Comparison of ENCODE assay signal across 16 cellular contexts in genomic region chr6:68158256-68158655, GRCh38.
DNase-seq lines count a peak whose midpoint lies in the region; ATAC-seq and TF ChIP-seq lines count a peak whose summit lies in the region.
"Had no signal": no experiment of that assay in that cellular context is flagged by ENCODE, and none has a peak within 500 bp of the region (broad histone marks: within the 10 kb centered on the region; RNA-seq: fewer than 3 reads in every experiment).

No MANE protein-coding gene starts in this region.

- H3K4me1 ChIP-seq in A673 (ENCODE audit: insufficient read depth, low read length, poor library complexity, severe bottlenecking): no peaks in the 10 kb centered on the region
- H3K4me1 ChIP-seq: body of pancreas, tibial artery had no signal

- BruUV-seq in A673 (replicated peaks; lab: Mats Ljungman, UMichigan): no TSS peak

- TF ChIP-seq CTCF in GM20000 (IDR thresholded peaks at IDR 0.05; ENCODE audit: extremely low read depth, missing control alignments) (no peak), A673 (conservative IDR thresholded peaks at IDR 0.05; ENCODE audit: low read depth, low read length) (no peak)

- H3K27me3 ChIP-seq in A673 (replicated peaks; ENCODE audit: insufficient read depth, low read depth, low read length, poor library complexity): no peaks in the 10 kb centered on the region
- H3K27me3 ChIP-seq: body of pancreas, tibial artery had no signal

- ATAC-seq in GM18502 (IDR thresholded peaks at IDR 0.05; ENCODE audit: poor library complexity, unreplicated experiment): peak; percentile 58
- ATAC-seq in HG02885 (IDR thresholded peaks at IDR 0.05; ENCODE audit: poor library complexity, unreplicated experiment): peak; percentile 90
- peak; percentile 82 for ATAC-seq in HG03460 (IDR thresholded peaks at IDR 0.05; ENCODE audit: unreplicated experiment)
- ATAC-seq in SK-N-SH treated with all-trans-retinoic acid at 6 μM for 48 hours: no peak
- ATAC-seq: body of pancreas, HepG2, left lobe of liver, natural killer cell had no signal

- no peaks in the 10 kb centered on the region for H3K36me3 ChIP-seq in A673 (ENCODE audit: insufficient read depth, low read length, poor library complexity, severe bottlenecking)
- H3K36me3 ChIP-seq: tibial artery had no signal

- no peak overlapping the region for H3K27ac ChIP-seq in A673 (ENCODE audit: low read depth, low read length, poor library complexity, severe bottlenecking)
- H3K27ac ChIP-seq: body of pancreas, tibial artery had no signal

- no peaks in the 10 kb centered on the region for H3K9me3 ChIP-seq in A673 (ENCODE audit: low read depth, low read length, poor library complexity, severe bottlenecking)
- H3K9me3 ChIP-seq: body of pancreas had no signal

- peak; percentile 7 for DNase-seq in GM20000 (ENCODE audit: low spot score)
- no peak for DNase-seq in Ammon's horn (ENCODE audit: low spot score)
- DNase-seq in activated CD4-positive, CD25-positive, alpha-beta regulatory T cell (lab: John Stamatoyannopoulos, UW): no peak
- DNase-seq in A673 (ENCODE audit: low spot score): no peak
- DNase-seq: activated naive CD4-positive, alpha-beta T cell treated with Interleukin-2 at 50 U/mL for 16 hours; body of pancreas; natural killer cell; NCI-H1092 treated with DMSO at 0.1 percent for 48 hours; stimulated activated CD8-positive, alpha-beta memory T cell treated with anti-CD3 and anti-CD28 coated beads, Interleukin-4, amount 100 ng/mL, for 48 hours; tibial artery had no signal

- CTCF ChIA-PET in A673 (lab: Charles Lee): no interaction called here

- no peak overlapping the region for H3K4me3 ChIP-seq in A673 (ENCODE audit: low read depth, low read length, poor library complexity, severe bottlenecking)
- H3K4me3 ChIP-seq: body of pancreas, tibial artery had no signal

- intact Hi-C loops in A673 (cut with micrococcal nuclease; ENCODE audit: unreplicated experiment): no loop called here

- POLR2A ChIA-PET in A673 (lab: Charles Lee; ENCODE audit: low non-redundant PET): no interaction called here

TF ChIP-seq in SK-N-SH treated with all-trans-retinoic acid at 6 μM for 48 hours, 23 proteins besides CTCF, POLR2A, EP300 and RAD21:
- TF ChIP-seq PATZ1 (CRISPR knock-in tag; IDR thresholded peaks at IDR 0.05; ENCODE audit: borderline replicate concordance) (no peak), OSR1 (CRISPR knock-in tag; IDR thresholded peaks at IDR 0.05) (no peak), TCF4 (CRISPR knock-in tag; IDR thresholded peaks at IDR 0.05; ENCODE audit: borderline replicate concordance) (no peak), ESRRG (CRISPR knock-in tag; IDR thresholded peaks at IDR 0.05) (no peak), ZNF565 (CRISPR knock-in tag; conservative IDR thresholded peaks at IDR 0.05; ENCODE audit: low read depth) (no peak), ZFP30 (CRISPR knock-in tag; IDR thresholded peaks at IDR 0.05) (no peak), ZFP3 (CRISPR knock-in tag; IDR thresholded peaks at IDR 0.05) (no peak), SNAI2 (CRISPR knock-in tag; IDR thresholded peaks at IDR 0.05) (no peak), ZNF70 (CRISPR knock-in tag; IDR thresholded peaks at IDR 0.05) (no peak), TSHZ2 (CRISPR knock-in tag; IDR thresholded peaks at IDR 0.05) (no peak), CSRNP3 (CRISPR knock-in tag; IDR thresholded peaks at IDR 0.05) (no peak), ARNTL (CRISPR knock-in tag; IDR thresholded peaks at IDR 0.05; ENCODE audit: borderline replicate concordance, low read depth) (no peak), ZC3H10 (CRISPR knock-in tag; IDR thresholded peaks at IDR 0.05) (no peak)
- TF ChIP-seq, protein P1, sequence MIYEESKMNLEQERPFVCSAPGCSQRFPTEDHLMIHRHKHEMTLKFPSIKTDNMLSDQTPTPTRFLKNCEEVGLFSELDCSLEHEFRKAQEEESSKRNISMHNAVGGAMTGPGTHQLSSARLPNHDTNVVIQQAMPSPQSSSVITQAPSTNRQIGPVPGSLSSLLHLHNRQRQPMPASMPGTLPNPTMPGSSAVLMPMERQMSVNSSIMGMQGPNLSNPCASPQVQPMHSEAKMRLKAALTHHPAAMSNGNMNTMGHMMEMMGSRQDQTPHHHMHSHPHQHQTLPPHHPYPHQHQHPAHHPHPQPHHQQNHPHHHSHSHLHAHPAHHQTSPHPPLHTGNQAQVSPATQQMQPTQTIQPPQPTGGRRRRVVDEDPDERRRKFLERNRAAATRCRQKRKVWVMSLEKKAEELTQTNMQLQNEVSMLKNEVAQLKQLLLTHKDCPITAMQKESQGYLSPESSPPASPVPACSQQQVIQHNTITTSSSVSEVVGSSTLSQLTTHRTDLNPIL (CRISPR knock-in tag; IDR thresholded peaks at IDR 0.05; ENCODE audit: low read depth): no peak
